13 cellular contexts compared by ENCODE assay signal in the genomic region with DNA sequence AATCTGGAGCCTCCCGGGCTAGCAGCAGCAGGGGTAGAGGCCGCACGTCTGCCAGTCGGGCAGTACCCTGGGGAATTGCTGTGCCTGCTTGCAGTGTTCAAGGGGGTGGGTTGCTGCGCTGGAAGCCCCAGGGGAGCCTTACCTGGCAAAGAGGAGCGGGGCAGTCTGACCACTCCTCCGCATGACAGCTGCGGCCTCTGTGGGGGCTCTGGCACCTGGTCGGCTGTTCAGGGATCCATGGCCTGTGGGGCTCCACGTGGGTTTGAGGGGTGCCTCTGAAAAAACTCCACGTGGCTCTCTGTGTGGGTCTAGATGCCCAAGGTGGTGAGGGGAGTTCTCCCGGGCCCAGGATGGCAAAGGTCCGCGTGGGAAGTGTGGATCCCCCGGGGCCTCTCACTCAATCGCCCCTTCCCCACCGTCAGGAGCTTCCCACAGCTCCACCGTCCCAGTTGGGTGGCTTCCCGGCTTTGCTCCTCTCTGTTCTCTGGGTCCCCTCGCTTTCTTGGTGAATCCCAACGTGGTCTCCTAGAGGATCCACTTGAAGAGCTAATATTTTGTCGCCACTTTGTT.
A peak's percentile ranks its signal among the peaks of the same experiment; 100 is the strongest.
DNase-seq lines count a peak whose midpoint lies in the region; ATAC-seq and TF ChIP-seq lines count a peak whose summit lies in the region.
"Had no signal": no experiment of that assay in that cellular context is flagged by ENCODE, and none has a peak within 500 bp of the region (broad histone marks: within the 10 kb centered on the region; RNA-seq: fewer than 3 reads in every experiment).

No MANE protein-coding gene starts in this region.

- H2BK120ac ChIP-seq in neuronal stem cell (ENCODE audit: low read depth, low read length): no peak overlapping the region

- peak overlapping the region; percentile 71 for H2BK5ac ChIP-seq in neuronal stem cell (ENCODE audit: low read length)

- H2AK5ac ChIP-seq in neuronal stem cell (ENCODE audit: low read depth, low read length): peak overlapping the region; percentile 7

- no peak overlapping the region for H3K14ac ChIP-seq in neuronal stem cell (ENCODE audit: low read length)

- no peaks in the 10 kb centered on the region for H3K9me3 ChIP-seq in neuronal stem cell (replicated peaks in 1 of 2; ENCODE audit: control insufficient read depth in 2 of 2, insufficient read depth in 1 of 2, low read depth in 1 of 2, low read length in 2 of 2)
- no peaks in the 10 kb centered on the region for H3K9me3 ChIP-seq in upper lobe of right lung
- H3K9me3 ChIP-seq: A549 had no signal

- no peak for TF ChIP-seq CTCF in upper lobe of right lung (IDR thresholded peaks at IDR 0.05)

- H3K4me1 ChIP-seq in neuronal stem cell (ENCODE audit: control insufficient read depth in 2 of 2, insufficient read depth in 1 of 2, low read depth in 1 of 2, low read length in 2 of 2) (no peaks in the 10 kb centered on the region), upper lobe of right lung (no peaks in the 10 kb centered on the region)
- H3K4me1 ChIP-seq: A549 had no signal

- H3K36me3 ChIP-seq in neuronal stem cell (replicated peaks in 1 of 2; ENCODE audit: control insufficient read depth in 2 of 2, insufficient read depth in 2 of 2, low read length in 2 of 2): no peaks in the 10 kb centered on the region
- H3K36me3 ChIP-seq in upper lobe of right lung: no peaks in the 10 kb centered on the region

- H2AFZ ChIP-seq in neuronal stem cell (ENCODE audit: low read length): no peak overlapping the region

- H3K27ac ChIP-seq in neuronal stem cell (replicated peaks; ENCODE audit: low read length) (no peak overlapping the region), upper lobe of right lung (no peak overlapping the region)
- H3K27ac ChIP-seq: A549 had no signal

- DNase-seq in NCI-H2171 (lab: John Stamatoyannopoulos, UW) (peak; percentile 5), NCI-H2171 treated with DMSO at 0.1 percent for 48 hours (lab: John Stamatoyannopoulos, UW) (peak; percentile 32), neuronal stem cell (ENCODE audit: low spot score) (no peak), upper lobe of right lung (peak; percentile 60), AG08395 (ENCODE audit: low spot score) (no peak)
- no peak for DNase-seq in activated CD8-positive, alpha-beta memory T cell treated with anti-CD3 and anti-CD28 coated beads, Interleukin-2, amount 50 U/mL, for 4 hours
- DNase-seq: CD8-positive, alpha-beta T cell; COR-L47; DMS153; DMS79 treated with DMSO at 0.1 percent for 48 hours; EL; GOT3 had no signal

- intact Hi-C loops in upper lobe of right lung (cut with DNase I): no loop called here

- no peak overlapping the region for H3K23ac ChIP-seq in neuronal stem cell (ENCODE audit: low read depth, low read length, poor library complexity)

- H2BK15ac ChIP-seq in neuronal stem cell (ENCODE audit: low read length): no peak overlapping the region

- H2BK12ac ChIP-seq in neuronal stem cell (ENCODE audit: low read length): no peak overlapping the region

- no peak overlapping the region for H4K8ac ChIP-seq in neuronal stem cell (ENCODE audit: low read depth, low read length)

- ATAC-seq in upper lobe of right lung: no peak
- ATAC-seq: A549; CD8-positive, alpha-beta T cell had no signal

- no peak overlapping the region for H3K4ac ChIP-seq in neuronal stem cell (ENCODE audit: low read length)

- H4K91ac ChIP-seq in neuronal stem cell (ENCODE audit: low read depth, low read length, poor library complexity): no peak overlapping the region

- no peak overlapping the region for H3K4me3 ChIP-seq in neuronal stem cell (ENCODE audit: low read length in 2 of 2)
- H3K4me3 ChIP-seq in upper lobe of right lung: no peak overlapping the region
- H3K4me3 ChIP-seq: A549 had no signal

- H3K9ac ChIP-seq in neuronal stem cell (ENCODE audit: low read depth, low read length, poor library complexity): no peak overlapping the region

- whole genome bisulfite sequencing in neuronal stem cell (ENCODE audit: extremely low coverage in 2 of 2, insufficient read length in 2 of 2, insufficient replicate concordance in 1 of 2), 2 donors: no CpG with 5 or more reads among the region's 22 CpGs

- H3K18ac ChIP-seq in neuronal stem cell (ENCODE audit: low read length): peak overlapping the region; percentile 38

- no peak overlapping the region for H3K4me2 ChIP-seq in neuronal stem cell (ENCODE audit: insufficient read depth, low read length, poor library complexity, severe bottlenecking)
- H3K4me2 ChIP-seq: A549 had no signal

- H3K79me1 ChIP-seq in neuronal stem cell (ENCODE audit: low read depth, low read length): no peaks in the 10 kb centered on the region

- no peaks in the 10 kb centered on the region for H3K27me3 ChIP-seq in neuronal stem cell (ENCODE audit: control insufficient read depth in 3 of 3, insufficient read depth in 3 of 3, low read depth in 1 of 3, low read length in 3 of 3)
- no peaks in the 10 kb centered on the region for H3K27me3 ChIP-seq in upper lobe of right lung

Comparison
In these comparisons a context has a peak if more than half of its experiments do, and no peak if none do; other contexts are left out.
1. DNase-seq: peak in NCI-H2171 (single experiment), NCI-H2171 treated with DMSO at 0.1 percent for 48 hours (single experiment) and upper lobe of right lung (single experiment); none in neuronal stem cell (single experiment), AG08395 (single experiment) and activated CD8-positive, alpha-beta memory T cell treated with anti-CD3 and anti-CD28 coated beads, Interleukin-2, amount 50 U/mL, for 4 hours (single experiment).